Comparison of ENCODE assay signal across 25 cellular contexts in genomic region chr3:24590344-24590880, GRCh38.
DNase-seq lines count a peak whose midpoint lies in the region; ATAC-seq, FAIRE-seq and TF ChIP-seq lines count a peak whose summit lies in the region.
"Had no signal": no experiment of that assay in that cellular context is flagged by ENCODE, and none has a peak within 500 bp of the region (broad histone marks: within the 10 kb centered on the region; RNA-seq: fewer than 3 reads in every experiment).

No MANE protein-coding gene starts in this region.

- FAIRE-seq in endothelial cell of umbilical vein (lab: Jason Lieb, UNC) (no peak), small intestine (lab: Jason Lieb, UNC) (peak; percentile 41)
- FAIRE-seq: A549, D721Med, H1 had no signal

- no peak overlapping the region for H3K9ac ChIP-seq in PC-3 (ENCODE audit: low read length)
- H3K9ac ChIP-seq in endothelial cell of umbilical vein (replicated peaks; ENCODE audit: extremely low read depth, insufficient read depth, low read length): no peak overlapping the region
- H3K9ac ChIP-seq: BLaER1 treated with 17β-estradiol and CSF1 and Interleukin-3, amounts not matched to agents 10 nM and 100 nM had no signal

- peaks cover 45% of the 10 kb centered on the region for H3K4me1 ChIP-seq in PC-3 (ENCODE audit: insufficient read depth, low read length)
- peaks cover 37% of the 10 kb centered on the region for H3K4me1 ChIP-seq in endothelial cell of umbilical vein (ENCODE audit: control insufficient read depth, extremely low read depth, insufficient read depth, low read length)
- H3K4me1 ChIP-seq in small intestine (ENCODE audit: control insufficient read depth in 2 of 2, insufficient read depth in 1 of 2, low read depth in 1 of 2, low read length in 1 of 2): peaks cover 2 to 3% of the 10 kb centered on the region in 2 donors
- H3K4me1 ChIP-seq in Peyer's patch: peaks cover 0 to 14% (median 2%) of the 10 kb centered on the region in 4 donors

- no peaks in the 10 kb centered on the region for H3K9me3 Mint-ChIP-seq in activated CD4-positive, alpha-beta memory T cell treated with anti-CD3 and anti-CD28 coated beads for 36 hours
- H3K9me3 Mint-ChIP-seq: CD4-positive, alpha-beta T cell had no signal

- H3K36me3 ChIP-seq in PC-3 (ENCODE audit: low read depth, low read length) (no peaks in the 10 kb centered on the region), endothelial cell of umbilical vein (ENCODE audit: control insufficient read depth in 2 of 2, extremely low read depth in 1 of 2, insufficient read depth in 2 of 2, low read length in 2 of 2) (no peaks in the 10 kb centered on the region), small intestine (ENCODE audit: control insufficient read depth in 2 of 2, insufficient read depth in 2 of 2, low read length in 2 of 2) (no peaks in the 10 kb centered on the region), Peyer's patch (no peaks in the 10 kb centered on the region)
- H3K36me3 ChIP-seq: BLaER1 treated with 17β-estradiol and CSF1 and Interleukin-3, amounts not matched to agents 10 nM and 100 nM had no signal

- TF ChIP-seq POLR2A in endothelial cell of umbilical vein (IDR thresholded peaks at IDR 0.05; ENCODE audit: low read depth, low read length): no peak
- no peak for TF ChIP-seq POLR2A in Peyer's patch (IDR thresholded peaks at IDR 0.05)

- WGBS in small intestine, 3 donors: 17 to 40% (median 23%) methylated on average over 2 of the region's 2 CpGs

- no peaks in the 10 kb centered on the region for H3K9me3 ChIP-seq in PC-3 (ENCODE audit: low read length)
- no peaks in the 10 kb centered on the region for H3K9me3 ChIP-seq in endothelial cell of umbilical vein (replicated peaks; ENCODE audit: control insufficient read depth, insufficient read depth, low read length)
- no peaks in the 10 kb centered on the region for H3K9me3 ChIP-seq in small intestine (ENCODE audit: control insufficient read depth, low read depth)
- H3K9me3 ChIP-seq in Peyer's patch: no peaks in the 10 kb centered on the region
- H3K9me3 ChIP-seq: A549; BLaER1 treated with 17β-estradiol and CSF1 and Interleukin-3, amounts not matched to agents 10 nM and 100 nM had no signal

- TF ChIP-seq CTCF in PC-3 (conservative IDR thresholded peaks at IDR 0.05; ENCODE audit: low read depth, low read length) (no peak), endothelial cell of umbilical vein (IDR thresholded peaks at IDR 0.05; ENCODE audit: extremely low read depth in 1 of 2, insufficient read depth in 1 of 2, low read depth in 1 of 2, low read length in 2 of 2) (no peak), Peyer's patch (IDR thresholded peaks at IDR 0.05) (no peak)

- H3K27me3 Mint-ChIP-seq in activated CD4-positive, alpha-beta memory T cell treated with anti-CD3 and anti-CD28 coated beads for 36 hours: no peaks in the 10 kb centered on the region
- H3K27me3 Mint-ChIP-seq: CD4-positive, alpha-beta T cell had no signal

- H3K27ac ChIP-seq in PC-3 (ENCODE audit: low read length) (peak overlapping the region; percentile 0; the same call in 1 of the 2 replicates), endothelial cell of umbilical vein (ENCODE audit: insufficient read depth, low read depth, low read length) (no peak overlapping the region), small intestine (ENCODE audit: low read depth in 1 of 2, low read length in 1 of 2) (no peak overlapping the region), Peyer's patch (no peak overlapping the region)
- H3K27ac ChIP-seq: A549; BLaER1 treated with 17β-estradiol and CSF1 and Interleukin-3, amounts not matched to agents 10 nM and 100 nM had no signal

- H3K4me2 ChIP-seq in PC-3 (ENCODE audit: low read length) (peak overlapping the region; percentile 1; the same call in 1 of the 2 replicates), endothelial cell of umbilical vein (ENCODE audit: insufficient read depth, low read length) (peak overlapping the region; percentile 42)
- H3K4me2 ChIP-seq: A549 had no signal

- H3K9me2 ChIP-seq in PC-3 (replicated peaks; ENCODE audit: low read length): no peaks in the 10 kb centered on the region

- no peaks in the 10 kb centered on the region for H3K4me1 Mint-ChIP-seq in activated CD4-positive, alpha-beta memory T cell treated with anti-CD3 and anti-CD28 coated beads for 36 hours (ENCODE audit: low read depth)

- intact Hi-C loops in PC-3 (cut with micrococcal nuclease) (loop anchor here (2.0 to 10.0 kb wide), 7 partner anchors 38 to 596 kb away; no protein-coding TSS in a partner anchor), endothelial cell of umbilical vein (cut with micrococcal nuclease) (loop anchor here (1.0 kb wide), 1 partner anchor 8 kb away; no protein-coding TSS in a partner anchor)
- intact Hi-C loops in activated CD4-positive, alpha-beta memory T cell treated with anti-CD3 and anti-CD28 coated beads for 36 hours (cut with micrococcal nuclease): no loop called here

- no peaks in the 10 kb centered on the region for H3K27me3 ChIP-seq in PC-3 (ENCODE audit: low read length)
- H3K27me3 ChIP-seq in endothelial cell of umbilical vein (ENCODE audit: control insufficient read depth in 2 of 2, insufficient read depth in 2 of 2, low read length in 2 of 2): no peaks in the 10 kb centered on the region
- no peaks in the 10 kb centered on the region for H3K27me3 ChIP-seq in small intestine (ENCODE audit: control insufficient read depth in 2 of 2, insufficient read depth in 2 of 2, low read length in 2 of 2)
- H3K27me3 ChIP-seq in Peyer's patch: no peaks in the 10 kb centered on the region
- H3K27me3 ChIP-seq: BLaER1 treated with 17β-estradiol and CSF1 and Interleukin-3, amounts not matched to agents 10 nM and 100 nM had no signal

- no TSS peak for BruUV-seq in PC-3 (replicated peaks; lab: Mats Ljungman, UMichigan)
- no TSS peak for BruUV-seq in endothelial cell of umbilical vein (replicated peaks; lab: Mats Ljungman, UMichigan)

- POLR2A ChIA-PET in PC-3 (lab: Charles Lee; ENCODE audit: unreplicated experiment): no interaction called here
- POLR2A ChIA-PET in endothelial cell of umbilical vein (lab: Charles Lee): no interaction called here
- POLR2A ChIA-PET in activated CD4-positive, alpha-beta memory T cell treated with anti-CD3 and anti-CD28 coated beads for 36 hours (lab: Charles Lee): no interaction called here

- H3K9me1 ChIP-seq in endothelial cell of umbilical vein (replicated peaks; ENCODE audit: control insufficient read depth, extremely low read depth, insufficient read depth, low read length): no peaks in the 10 kb centered on the region

- no peaks in the 10 kb centered on the region for H3K36me3 Mint-ChIP-seq in activated CD4-positive, alpha-beta memory T cell treated with anti-CD3 and anti-CD28 coated beads for 36 hours

- H3K79me2 ChIP-seq in PC-3 (ENCODE audit: low read length) (no peaks in the 10 kb centered on the region), endothelial cell of umbilical vein (ENCODE audit: control insufficient read depth, insufficient read depth, low read length) (no peaks in the 10 kb centered on the region)

- H3K4me3 Mint-ChIP-seq in activated CD4-positive, alpha-beta memory T cell treated with anti-CD3 and anti-CD28 coated beads for 36 hours: no peak overlapping the region
- H3K4me3 Mint-ChIP-seq: CD4-positive, alpha-beta T cell had no signal

- DNase-seq in PC-3 (peak; percentile 41), endothelial cell of umbilical vein (ENCODE audit: low read depth, low spot score) (peak; percentile 25), iris pigment epithelial cell (ENCODE audit: low read depth) (peak; percentile 40), small intestine (peak; percentile 85), Peyer's patch (no peak), ureter (ENCODE audit: low spot score) (no peak)
- DNase-seq in activated CD4-positive, alpha-beta memory T cell treated with anti-CD3 and anti-CD28 coated beads for 36 hours: no peak
- DNase-seq: AML-193; CD4-positive, alpha-beta T cell; IMR-90; NCI-H1092 treated with DMSO at 0.1 percent for 48 hours; NCI-H1436; NCI-H187; NCI-H2081 treated with DMSO at 0.1 percent for 48 hours; NCI-H2171; NCI-H226; NCI-H510A; NCI-H69 had no signal

- no peak for ATAC-seq in PC-3
- ATAC-seq: A549, HCT116, Panc1, Right ventricle myocardium inferior had no signal

- dilution Hi-C loops in endothelial cell of umbilical vein (cut with MboI; ENCODE audit: extremely low pct_ligation_motif_present, low sequenced_read_pairs): no loop called here

- no peak overlapping the region for H3K4me3 ChIP-seq in PC-3 (ENCODE audit: low read length)
- H3K4me3 ChIP-seq in endothelial cell of umbilical vein (replicated peaks in 1 of 3; ENCODE audit: insufficient read depth in 1 of 3, low read depth in 1 of 3, low read length in 3 of 3): no peak overlapping the region
- H3K4me3 ChIP-seq in small intestine (ENCODE audit: low read depth in 1 of 2, low read length in 2 of 2): no peak overlapping the region
- no peak overlapping the region for H3K4me3 ChIP-seq in Peyer's patch
- H3K4me3 ChIP-seq: A549; BLaER1 treated with 17β-estradiol and CSF1 and Interleukin-3, amounts not matched to agents 10 nM and 100 nM had no signal

- CTCF ChIA-PET in PC-3 (lab: Charles Lee) (no interaction called here), endothelial cell of umbilical vein (lab: Charles Lee) (interaction anchor here (1.0 to 1.9 kb wide), 2 partner anchors 14 to 32 kb away, joined by 4 to 5 read pairs; no protein-coding TSS in a partner anchor)
- CTCF ChIA-PET in activated CD4-positive, alpha-beta memory T cell treated with anti-CD3 and anti-CD28 coated beads for 36 hours (lab: Charles Lee): no interaction called here

- no peak overlapping the region for H3K27ac Mint-ChIP-seq in activated CD4-positive, alpha-beta memory T cell treated with anti-CD3 and anti-CD28 coated beads for 36 hours
- H3K27ac Mint-ChIP-seq: CD4-positive, alpha-beta T cell had no signal

- no peaks in the 10 kb centered on the region for H4K20me1 ChIP-seq in PC-3 (ENCODE audit: low read length)
- H4K20me1 ChIP-seq in endothelial cell of umbilical vein (replicated peaks; ENCODE audit: control insufficient read depth, extremely low read depth, insufficient read depth, low read length): no peaks in the 10 kb centered on the region
- H4K20me1 ChIP-seq: BLaER1 treated with 17β-estradiol and CSF1 and Interleukin-3, amounts not matched to agents 10 nM and 100 nM had no signal

- peaks cover 4% of the 10 kb centered on the region for H3F3A ChIP-seq in PC-3 (ENCODE audit: low read length, unreplicated experiment)

- H2AFZ ChIP-seq in PC-3 (ENCODE audit: low read length): no peak overlapping the region
- H2AFZ ChIP-seq in endothelial cell of umbilical vein (ENCODE audit: low read depth, low read length): no peak overlapping the region

TF ChIP-seq in endothelial cell of umbilical vein, 7 proteins besides CTCF, POLR2A, EP300 and RAD21 (continues in another document):
- TF ChIP-seq MAX (IDR thresholded peaks at IDR 0.05; ENCODE audit: insufficient read depth, insufficient read length) (no peak), POLR2AphosphoS5 (IDR thresholded peaks at IDR 0.05; ENCODE audit: insufficient read depth, low read depth, low read length) (no peak), GATA2 (IDR thresholded peaks at IDR 0.05; ENCODE audit: insufficient read depth, insufficient read length, low read depth, low read length) (peak; percentile 9), FOS (IDR thresholded peaks at IDR 0.05; ENCODE audit: borderline replicate concordance, insufficient read depth, low read length) (peak; percentile 53)

Comparison
In these comparisons a context has a peak if more than half of its experiments do, and no peak if none do; other contexts are left out.
1. DNase-seq: peak in PC-3 (single experiment), endothelial cell of umbilical vein (single experiment), iris pigment epithelial cell (single experiment) and small intestine (single experiment); none in activated CD4-positive, alpha-beta memory T cell treated with anti-CD3 and anti-CD28 coated beads for 36 hours (single experiment), Peyer's patch (0 of 3) and ureter (single experiment).